In genomic region chr13:30739646-30740642, GRCh38 we compare ENCODE assay signal across 1 cellular context.
TF ChIP-seq lines count a peak whose summit lies in the region.

No MANE protein-coding gene starts in this region.

TF ChIP-seq in IMR-90, 13 proteins besides CTCF, POLR2A, EP300 and RAD21 (continued from another document):
- TF ChIP-seq, protein P1, sequence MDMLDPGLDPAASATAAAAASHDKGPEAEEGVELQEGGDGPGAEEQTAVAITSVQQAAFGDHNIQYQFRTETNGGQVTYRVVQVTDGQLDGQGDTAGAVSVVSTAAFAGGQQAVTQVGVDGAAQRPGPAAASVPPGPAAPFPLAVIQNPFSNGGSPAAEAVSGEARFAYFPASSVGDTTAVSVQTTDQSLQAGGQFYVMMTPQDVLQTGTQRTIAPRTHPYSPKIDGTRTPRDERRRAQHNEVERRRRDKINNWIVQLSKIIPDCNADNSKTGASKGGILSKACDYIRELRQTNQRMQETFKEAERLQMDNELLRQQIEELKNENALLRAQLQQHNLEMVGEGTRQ (IDR thresholded peaks at IDR 0.05; ENCODE audit: low read depth, low read length), result no peak
- TF ChIP-seq MXI1 (IDR thresholded peaks at IDR 0.05; ENCODE audit: borderline replicate concordance, low read depth, low read length) (no peak), MAFK (IDR thresholded peaks at IDR 0.05; ENCODE audit: low read depth, low read length) (no peak), RCOR1 (IDR thresholded peaks at IDR 0.05; ENCODE audit: insufficient replicate concordance, low read length) (peak; percentile 72), MAZ (IDR thresholded peaks at IDR 0.05; ENCODE audit: borderline replicate concordance, low read depth, low read length) (no peak; the same call in 1 of the 2 replicates), FOS (IDR thresholded peaks at IDR 0.05; ENCODE audit: low read depth, low read length) (peak; percentile 78; the same call in 1 of the 2 replicates)
